In the genomic region with DNA sequence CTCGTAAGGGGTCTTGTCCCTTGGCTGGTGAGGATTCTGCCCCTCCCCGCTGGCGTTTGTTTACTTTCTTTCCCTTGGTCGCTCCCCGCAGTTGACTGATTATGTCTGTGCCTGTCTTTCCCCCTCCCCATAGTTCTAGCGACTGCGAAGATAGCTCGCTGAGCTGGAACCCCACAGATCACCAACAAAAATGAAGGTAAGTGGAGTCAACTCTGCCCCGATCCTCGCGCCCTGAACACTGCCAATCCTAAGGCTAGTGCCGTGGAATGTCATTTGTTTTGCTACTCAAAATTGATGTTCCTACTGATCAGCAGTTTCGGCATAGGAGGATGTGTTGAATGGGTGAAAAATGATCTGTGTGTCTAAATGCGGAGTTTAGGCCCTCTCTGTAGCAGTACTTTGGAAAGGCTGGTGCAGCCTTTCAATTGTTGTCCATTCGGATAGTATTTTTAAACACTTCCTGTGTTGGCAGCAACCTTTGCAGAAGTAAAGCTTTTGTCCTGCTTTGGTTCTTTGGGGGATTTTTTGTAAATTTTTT, we compare ENCODE assay signal across 7 cellular contexts. TPM values are rescaled to one million over a fixed set of nuclear protein-coding genes. Genes with fewer than 3 reads are reported as not detected.
DNase-seq lines count a peak whose midpoint lies in the region; ATAC-seq and TF ChIP-seq lines count a peak whose summit lies in the region.

No MANE protein-coding gene starts in this region.

- H3K36me3 Mint-ChIP-seq in MCF 10A (ENCODE audit: insufficient read depth, unreplicated experiment), result peaks cover 34% of the 10 kb centered on the region

- no peak overlapping the region for H3K4me3 Mint-ChIP-seq in MCF 10A (ENCODE audit: unreplicated experiment)

- peaks cover 18 to 38% of the 10 kb centered on the region in 2 donors for H3K4me1 ChIP-seq in left lung

- no peaks in the 10 kb centered on the region for H3K9me3 Mint-ChIP-seq in MCF 10A (ENCODE audit: unreplicated experiment)

- H3K4me1 Mint-ChIP-seq in MCF 10A (ENCODE audit: insufficient read depth, unreplicated experiment), result no peaks in the 10 kb centered on the region

- no peak for TF ChIP-seq CTCF in GM12864 (IDR thresholded peaks at IDR 0.05; ENCODE audit: low read depth, low read length, missing control alignments)
- TF ChIP-seq CTCF in MCF 10A (IDR thresholded peaks at IDR 0.05; ENCODE audit: unreplicated experiment), result no peak
- TF ChIP-seq CTCF in left lung (IDR thresholded peaks at IDR 0.05), result no peak

- peak overlapping the region; percentile 98 for H3K27ac ChIP-seq in left lung

- H3K27me3 ChIP-seq in left lung, result no peaks in the 10 kb centered on the region

- no peaks in the 10 kb centered on the region for H3K9me3 ChIP-seq in left lung

- DNase-seq in GM12864 (ENCODE audit: low read depth) (no peak), NAMALWA (ENCODE audit: low spot score) (peak; percentile 26), MCF 10A (ENCODE audit: unreplicated experiment) (peak; percentile 19), left lung (no peak), superior temporal gyrus (ENCODE audit: extremely low spot score) (peak; percentile 42), NCI-H2029 treated with DMSO at 0.1 percent for 48 hours (lab: John Stamatoyannopoulos, UW) (no peak)
- DNase-seq in activated CD8-positive, alpha-beta memory T cell treated with anti-CD3 and anti-CD28 coated beads for 24 hours, result no peak

- BruUV-seq in MCF 10A (replicated peaks; lab: Mats Ljungman, UMichigan), result TSS peak; percentile 25

- POLR2A ChIA-PET in MCF 10A (lab: Yijun Ruan, JAX), result interaction anchor here (0.6 to 5.5 kb wide), 18 partner anchors 8 to 1713 kb away, joined by 3 to 134 read pairs (median 18); a partner anchor contains a TSS

- CTCF ChIA-PET in MCF 10A (lab: Yijun Ruan, JAX), result no interaction called here

- H3K4me3 ChIP-seq in GM12864 (ENCODE audit: low read depth, low read length) (peak overlapping the region; percentile 92), left lung (peak overlapping the region; percentile 95)

- H3K27ac Mint-ChIP-seq in MCF 10A (ENCODE audit: low read depth, unreplicated experiment), result peak overlapping the region; percentile 91

- no peaks in the 10 kb centered on the region for H3K27me3 Mint-ChIP-seq in MCF 10A (ENCODE audit: insufficient read depth, unreplicated experiment)

- intact Hi-C loops in MCF 10A (cut with micrococcal nuclease) (loop anchor here (2.0 to 5.0 kb wide), 2 partner anchors 55 to 63 kb away; a partner anchor contains a TSS), left lung (cut with DNase I) (no loop called here)

- peaks cover 0 to 25% of the 10 kb centered on the region in 2 donors for H3K36me3 ChIP-seq in left lung

- ATAC-seq in left lung, result no peak

RNA-seq across cellular contexts. Expression of a gene that starts 1.4 kb away (rescaled TPM):
- 18.2 and 19.0 TPM in 2 replicates for total RNA-seq in MCF 10A (2022)
- 10 to 100 TPM; 27.6 to 27.7 TPM for total RNA-seq in left lung

RNA-seq across cellular contexts. Expression of a gene that starts 55.1 kb away (rescaled TPM):
- total RNA-seq in MCF 10A (2022) (203 and 239 TPM in 2 replicates), left lung (100 to 1,000 TPM; 152 to 238 TPM)

Comparison
In these comparisons a context has a peak if more than half of its experiments do, and no peak if none do; other contexts are left out.
1. DNase-seq: peak in NAMALWA (single experiment), MCF 10A (single experiment) and superior temporal gyrus (single experiment); none in GM12864 (single experiment), left lung (0 of 2), NCI-H2029 treated with DMSO at 0.1 percent for 48 hours (single experiment) and activated CD8-positive, alpha-beta memory T cell treated with anti-CD3 and anti-CD28 coated beads for 24 hours (single experiment).